In genomic region chr11:110069158-110069737, GRCh38 we compare ENCODE assay signal across 9 cellular contexts. TPM values are rescaled to one million over a fixed set of nuclear protein-coding genes. Genes with fewer than 3 reads are reported as not detected.
DNase-seq lines count a peak whose midpoint lies in the region; ATAC-seq and TF ChIP-seq lines count a peak whose summit lies in the region.
"Had no signal": no experiment of that assay in that cellular context is flagged by ENCODE, and none has a peak within 500 bp of the region (broad histone marks: within the 10 kb centered on the region; RNA-seq: fewer than 3 reads in every experiment).

No MANE protein-coding gene starts in this region.

- H3K36me3 ChIP-seq in BE2C (no peaks in the 10 kb centered on the region), SK-N-MC (ENCODE audit: insufficient read depth, low read length) (no peaks in the 10 kb centered on the region), cardiac muscle cell (no peaks in the 10 kb centered on the region), aorta (ENCODE audit: control insufficient read depth in 1 of 2, insufficient read depth in 2 of 2, low read length in 1 of 2) (no peaks in the 10 kb centered on the region)

- H3K27me3 Mint-ChIP-seq in type B pancreatic cell: no peaks in the 10 kb centered on the region

- peaks cover 7% of the 10 kb centered on the region for H3K4me1 Mint-ChIP-seq in type B pancreatic cell (ENCODE audit: unreplicated experiment)
- H3K4me1 Mint-ChIP-seq: activated naive CD8-positive, alpha-beta T cell treated with anti-CD3 and anti-CD28 coated beads, Interleukin-2, amount 10 ng/mL, durations not matched to agents 7 days and 5 days had no signal

- H3K27ac Mint-ChIP-seq in type B pancreatic cell: no peak overlapping the region
- H3K27ac Mint-ChIP-seq: activated naive CD8-positive, alpha-beta T cell treated with anti-CD3 and anti-CD28 coated beads, Interleukin-2, amount 10 ng/mL, durations not matched to agents 7 days and 5 days had no signal

- H3K27me3 ChIP-seq in BE2C (no peaks in the 10 kb centered on the region), cardiac muscle cell (no peaks in the 10 kb centered on the region), aorta (ENCODE audit: control insufficient read depth in 1 of 2, insufficient read depth in 2 of 2, low read length in 1 of 2) (peaks cover 0 to 2% of the 10 kb centered on the region in 2 donors)

- intact Hi-C loops in aorta (cut with DNase I): no loop called here

- 15 to 19% methylated on average over 7 of the region's 7 CpGs for whole genome bisulfite sequencing in aorta, 2 donors

- no peak overlapping the region for H3K4me3 Mint-ChIP-seq in type B pancreatic cell
- H3K4me3 Mint-ChIP-seq: activated naive CD8-positive, alpha-beta T cell treated with anti-CD3 and anti-CD28 coated beads, Interleukin-2, amount 10 ng/mL, durations not matched to agents 7 days and 5 days had no signal

- TF ChIP-seq CTCF in BE2C (IDR thresholded peaks at IDR 0.05; ENCODE audit: low read depth, low read length): no peak
- TF ChIP-seq CTCF in cardiac muscle cell (IDR thresholded peaks at IDR 0.05; ENCODE audit: low read depth, low read length): no peak
- no peak for TF ChIP-seq CTCF in type B pancreatic cell (conservative IDR thresholded peaks at IDR 0.05)

- H3K4me3 ChIP-seq in BE2C (ENCODE audit: low read depth, low read length): no peak overlapping the region
- H3K4me3 ChIP-seq in SK-N-MC: peak overlapping the region; percentile 56
- H3K4me3 ChIP-seq in cardiac muscle cell: no peak overlapping the region
- no peak overlapping the region for H3K4me3 ChIP-seq in aorta (ENCODE audit: low read length in 2 of 2)

- no peak overlapping the region for H3K9ac ChIP-seq in SK-N-MC (ENCODE audit: insufficient read length)

- H3K36me3 Mint-ChIP-seq in type B pancreatic cell: no peaks in the 10 kb centered on the region
- H3K36me3 Mint-ChIP-seq: activated naive CD8-positive, alpha-beta T cell treated with anti-CD3 and anti-CD28 coated beads, Interleukin-2, amount 10 ng/mL, durations not matched to agents 7 days and 5 days had no signal

- peak overlapping the region; percentile 22; the same call in 1 of the 2 replicates for H3K27ac ChIP-seq in SK-N-MC
- H3K27ac ChIP-seq in cardiac muscle cell: no peak overlapping the region
- no peak overlapping the region for H3K27ac ChIP-seq in aorta (ENCODE audit: low read depth in 1 of 2, low read length in 2 of 2)

- H3K9me3 ChIP-seq in BE2C (no peaks in the 10 kb centered on the region), SK-N-MC (ENCODE audit: low read depth, low read length) (no peaks in the 10 kb centered on the region), cardiac muscle cell (ENCODE audit: low read depth) (no peaks in the 10 kb centered on the region), aorta (ENCODE audit: control insufficient read depth, low read length) (peaks cover 1% of the 10 kb centered on the region)

- H3K4me1 ChIP-seq in BE2C (no peaks in the 10 kb centered on the region), cardiac muscle cell (ENCODE audit: low read depth) (peaks cover 6% of the 10 kb centered on the region), aorta (ENCODE audit: control insufficient read depth in 1 of 2, insufficient read depth in 2 of 2, low read length in 2 of 2) (no peaks in the 10 kb centered on the region)

- DNase-seq in BE2C (peak; percentile 46), SK-N-MC (ENCODE audit: low read depth, low spot score) (peak; percentile 91), cardiac muscle cell (ENCODE audit: low read depth in 1 of 2, low spot score in 1 of 2) (peak; percentile 45 to 78), aorta (peak in 1 of 2 donors; percentile 81), type B pancreatic cell (ENCODE audit: extremely low spot score, unreplicated experiment) (no peak)
- DNase-seq: activated naive CD8-positive, alpha-beta T cell treated with anti-CD3 and anti-CD28 coated beads, Interleukin-2, amount 10 ng/mL, durations not matched to agents 7 days and 5 days had no signal

- peaks cover 4% of the 10 kb centered on the region for H3K9me3 Mint-ChIP-seq in type B pancreatic cell
- H3K9me3 Mint-ChIP-seq: activated naive CD8-positive, alpha-beta T cell treated with anti-CD3 and anti-CD28 coated beads, Interleukin-2, amount 10 ng/mL, durations not matched to agents 7 days and 5 days had no signal

- ATAC-seq in HG02981 (IDR thresholded peaks at IDR 0.05; ENCODE audit: unreplicated experiment) (peak; percentile 37), aorta (ENCODE audit: low FRiP score) (peak; percentile 48), GM18502 (IDR thresholded peaks at IDR 0.05; ENCODE audit: poor library complexity, unreplicated experiment) (no peak), HG03039 (IDR thresholded peaks at IDR 0.05; ENCODE audit: unreplicated experiment) (no peak)

RNA-seq across cellular contexts. Expression of gene ZC3H12C, which starts 23.9 kb away (rescaled TPM):
- polyA plus RNA-seq in BE2C (2012; ENCODE audit: insufficient read depth, insufficient read length, low read depth): 4.1 TPM
- total RNA-seq in cardiac muscle cell (7.0 and 7.1 TPM in 2 replicates), aorta (10 to 100 TPM; 17.2 to 17.9 TPM), type B pancreatic cell (ENCODE audit: low replicate concordance) (11.8 and 12.3 TPM in 2 replicates)
- polyA plus RNA-seq in cardiac muscle cell (1.0 and 1.7 TPM in 2 replicates), aorta (1 to 10 TPM; 1.1 to 2.1 TPM)

Comparison
In these comparisons a context has a peak if more than half of its experiments do, and no peak if none do; other contexts are left out.
1. ATAC-seq: peak in HG02981 (single experiment) and aorta (single experiment); none in GM18502 (single experiment) and HG03039 (single experiment).